In the genomic region with DNA sequence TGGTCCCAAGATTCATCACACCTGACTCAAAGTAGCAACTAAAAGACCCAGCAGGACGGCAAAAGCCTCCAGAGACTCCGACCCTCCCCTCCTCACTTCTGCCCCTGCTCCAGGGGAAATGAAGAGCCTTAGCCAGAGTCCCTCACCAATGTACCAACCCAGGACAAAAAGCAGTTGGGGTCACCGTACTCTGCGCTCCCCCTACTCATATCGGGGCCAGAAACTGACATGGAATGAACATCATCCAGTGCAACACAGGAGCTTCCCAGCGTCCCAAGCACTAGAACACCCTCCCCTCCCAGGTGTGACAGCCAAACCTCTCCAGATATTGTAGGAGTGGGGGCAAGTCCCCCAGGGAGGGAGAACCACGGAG, we compare ENCODE assay signal across 8 cellular contexts. TPM values are rescaled to one million over a fixed set of nuclear protein-coding genes. Genes with fewer than 3 reads are reported as not detected.
A peak's percentile ranks its signal among the peaks of the same experiment; 100 is the strongest.
DNase-seq lines count a peak whose midpoint lies in the region; ATAC-seq and TF ChIP-seq lines count a peak whose summit lies in the region.

No MANE protein-coding gene starts in this region.

- H3K27ac ChIP-seq in cardiac muscle cell, result peak overlapping the region; percentile 14
- peak overlapping the region in 3 of 4 donors; percentile 93 to 97 (median 95) for H3K27ac ChIP-seq in body of pancreas
- peak overlapping the region; percentile 95 for H3K27ac ChIP-seq in lower lobe of right lung
- peak overlapping the region; percentile 90 to 98 (median 94) for H3K27ac ChIP-seq in upper lobe of left lung

- intact Hi-C loops in left cardiac atrium (cut with DNase I), result loop anchor here in 1 of 2 donors (10.0 kb wide), 1 partner anchor 201 kb away; a partner anchor contains a TSS
- intact Hi-C loops in body of pancreas (cut with DNase I), result no loop called here
- intact Hi-C loops in lower lobe of right lung (cut with DNase I), result no loop called here

- TF ChIP-seq CTCF in cardiac muscle cell (IDR thresholded peaks at IDR 0.05; ENCODE audit: low read depth, low read length), result no peak
- no peak for TF ChIP-seq CTCF in body of pancreas (IDR thresholded peaks at IDR 0.05)
- no peak for TF ChIP-seq CTCF in lower lobe of right lung (IDR thresholded peaks at IDR 0.05)
- TF ChIP-seq CTCF in upper lobe of left lung (IDR thresholded peaks at IDR 0.05), result no peak

- no peak for TF ChIP-seq EP300 in upper lobe of left lung (IDR thresholded peaks at IDR 0.05)

- H3K36me3 ChIP-seq in cardiac muscle cell (peaks cover 54% of the 10 kb centered on the region), body of pancreas (replicated peaks in 1 of 2; ENCODE audit: insufficient read depth in 1 of 2, low read depth in 2 of 2) (peaks cover 24 to 44% of the 10 kb centered on the region in 2 donors), lower lobe of right lung (peaks cover 59% of the 10 kb centered on the region), upper lobe of left lung (peaks cover 53 to 60% (median 57%) of the 10 kb centered on the region in 4 donors)

- H3K27me3 ChIP-seq in cardiac muscle cell (no peaks in the 10 kb centered on the region), body of pancreas (no peaks in the 10 kb centered on the region), lower lobe of right lung (ENCODE audit: low read depth) (no peaks in the 10 kb centered on the region), upper lobe of left lung (no peaks in the 10 kb centered on the region)

- TF ChIP-seq POLR2A in body of pancreas (IDR thresholded peaks at IDR 0.05) (no peak), upper lobe of left lung (IDR thresholded peaks at IDR 0.05) (no peak)

- peaks cover 9% of the 10 kb centered on the region for H3K4me1 ChIP-seq in cardiac muscle cell (ENCODE audit: low read depth)
- H3K4me1 ChIP-seq in body of pancreas, result peaks cover 56% of the 10 kb centered on the region
- peaks cover 52% of the 10 kb centered on the region for H3K4me1 ChIP-seq in lower lobe of right lung
- H3K4me1 ChIP-seq in upper lobe of left lung, result peaks cover 39 to 66% (median 42%) of the 10 kb centered on the region in 4 donors

- peak overlapping the region; percentile 85 for H3K4me3 ChIP-seq in cardiac muscle cell
- H3K4me3 ChIP-seq in body of pancreas, result peak overlapping the region; percentile 85 to 99
- H3K4me3 ChIP-seq in lower lobe of right lung, result peak overlapping the region; percentile 91
- peak overlapping the region; percentile 73 to 91 (median 86) for H3K4me3 ChIP-seq in upper lobe of left lung

- no peak for DNase-seq in cardiac muscle cell (ENCODE audit: low read depth in 1 of 2, low spot score in 1 of 2)
- DNase-seq in left cardiac atrium, result no peak
- no peak for DNase-seq in body of pancreas
- DNase-seq in lower lobe of right lung, result no peak
- DNase-seq in upper lobe of left lung, result no peak
- DNase-seq in NCI-H446 (lab: John Stamatoyannopoulos, UW), result no peak
- no peak for DNase-seq in NCI-H2081 (lab: John Stamatoyannopoulos, UW)
- no peak for DNase-seq in SIG-M5 treated with dmso at 0.1 percent for 504 hours (lab: John Stamatoyannopoulos, UW; ENCODE audit: unreplicated experiment)

- WGBS in body of pancreas, 2 donors, result 25 to 50% methylated on average over 7 of the region's 7 CpGs
- 73 to 78% methylated on average over 6 to 7 of the region's 7 CpGs for WGBS in upper lobe of left lung, 2 donors

- H3K9me3 ChIP-seq in cardiac muscle cell (ENCODE audit: low read depth), result no peaks in the 10 kb centered on the region
- no peaks in the 10 kb centered on the region for H3K9me3 ChIP-seq in body of pancreas
- H3K9me3 ChIP-seq in lower lobe of right lung, result no peaks in the 10 kb centered on the region
- no peaks in the 10 kb centered on the region for H3K9me3 ChIP-seq in upper lobe of left lung

- ATAC-seq in left cardiac atrium (no peak), body of pancreas (no peak), lower lobe of right lung (no peak), upper lobe of left lung (ENCODE audit: low FRiP score in 2 of 2) (no peak)

RNA-seq across cellular contexts. Expression of a gene that starts 1.7 kb away (rescaled TPM):
- total RNA-seq in cardiac muscle cell (2,213 and 2,849 TPM in 2 replicates), left cardiac atrium (1,000 to 10,000 TPM; 1,815 to 2,062 TPM), body of pancreas (1,000 to 10,000 TPM; 1,656 to 1,704 TPM), lower lobe of right lung (1,984 TPM), upper lobe of left lung (1,000 to 10,000 TPM; 1,167 to 2,562 (median 1,758) TPM)
- 316 and 530 TPM in 2 replicates for polyA plus RNA-seq in cardiac muscle cell

RNA-seq across cellular contexts. Expression of a gene that starts 12.6 kb away (rescaled TPM):
- total RNA-seq in cardiac muscle cell (133 and 157 TPM in 2 replicates), left cardiac atrium (10 to 100 TPM; 52.4 to 95.1 TPM), body of pancreas (10 to 100 TPM; 44.5 to 47.7 TPM), lower lobe of right lung (50.5 TPM), upper lobe of left lung (100 to 1,000 TPM in 1 of 6 donors, 10 to 100 TPM in 5; 54.3 to 107 (median 80.6) TPM)
- polyA plus RNA-seq in cardiac muscle cell, result 72.1 and 90.2 TPM in 2 replicates

RNA-seq across cellular contexts. Expression of a gene that starts 24.0 kb away (rescaled TPM):
- total RNA-seq in cardiac muscle cell, result 32.6 and 35.4 TPM in 2 replicates
- 9.6 and 11.3 TPM in 2 replicates for polyA plus RNA-seq in cardiac muscle cell
- total RNA-seq in left cardiac atrium, result 10 to 100 TPM; 13.8 to 14.0 TPM
- 10 to 100 TPM; 12.7 to 17.1 TPM for total RNA-seq in body of pancreas
- 27.6 TPM for total RNA-seq in lower lobe of right lung
- total RNA-seq in upper lobe of left lung, result 10 to 100 TPM; 13.7 to 53.4 (median 21.9) TPM

RNA-seq across cellular contexts. Expression of a gene that starts 50.7 kb away (rescaled TPM):
- total RNA-seq in cardiac muscle cell (32.9 and 46.5 TPM in 2 replicates), left cardiac atrium (1,000 to 10,000 TPM; 1,098 to 1,409 TPM), body of pancreas (not detected), lower lobe of right lung (not detected), upper lobe of left lung (not detected)
- 34.3 and 39.4 TPM in 2 replicates for polyA plus RNA-seq in cardiac muscle cell

Comparison
In these comparisons a context has a peak if more than half of its experiments do, and no peak if none do; other contexts are left out.
1. H3K27ac ChIP-seq: peak in every context shown above with its lines; median percentile 95 in body of pancreas; 95 in lower lobe of right lung; 94 in upper lobe of left lung; 14 in cardiac muscle cell.